ENCODE assay signal across 25 cellular contexts in the genomic region with DNA sequence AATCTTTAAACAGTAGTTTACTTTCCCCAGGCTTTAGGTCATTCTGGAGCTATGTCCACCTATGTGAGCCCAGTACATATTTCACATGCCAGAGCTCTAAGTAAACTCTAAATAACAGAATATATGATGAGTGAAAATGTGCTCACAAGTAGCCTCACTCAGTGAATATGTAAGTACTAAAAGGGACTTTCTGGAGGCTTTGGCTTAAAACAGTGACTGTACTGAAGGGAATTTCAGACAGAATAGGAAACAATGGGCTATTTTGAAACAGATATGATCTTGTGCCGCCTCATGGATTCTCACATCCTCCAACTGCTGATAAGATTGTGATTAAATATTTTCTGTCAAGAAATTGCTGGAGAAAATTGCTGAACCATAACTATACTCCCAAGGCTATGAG.
DNase-seq lines count a peak whose midpoint lies in the region; ATAC-seq, FAIRE-seq and TF ChIP-seq lines count a peak whose summit lies in the region.
"Had no signal": no experiment of that assay in that cellular context is flagged by ENCODE, and none has a peak within 500 bp of the region (broad histone marks: within the 10 kb centered on the region; RNA-seq: fewer than 3 reads in every experiment).

No MANE protein-coding gene starts in this region.

- H3K79me2 ChIP-seq in astrocyte (ENCODE audit: insufficient read depth, low read length) = no peaks in the 10 kb centered on the region

- H3K27ac Mint-ChIP-seq in astrocyte (ENCODE audit: unreplicated experiment) = no peak overlapping the region
- H3K27ac Mint-ChIP-seq: activated CD8-positive, alpha-beta T cell treated with anti-CD3 and anti-CD28 coated beads, Interleukin-2, amount 10 ng/mL, durations not matched to agents 7 days and 5 days; activated T-helper 17 cell treated with anti-CD3 and anti-CD28 coated beads, Interleukin-2, amount 50 U/mL, for 72 hours; CD8-positive, alpha-beta memory T cell; GM23338; naive B cell had no signal

- no peak for FAIRE-seq in astrocyte (lab: Jason Lieb, UNC)
- FAIRE-seq: G401.6, K562 had no signal

- no peak overlapping the region for H3K4me3 Mint-ChIP-seq in astrocyte (ENCODE audit: unreplicated experiment)
- H3K4me3 Mint-ChIP-seq: activated CD8-positive, alpha-beta T cell treated with anti-CD3 and anti-CD28 coated beads, Interleukin-2, amount 10 ng/mL, durations not matched to agents 7 days and 5 days; activated T-helper 17 cell treated with anti-CD3 and anti-CD28 coated beads, Interleukin-2, amount 50 U/mL, for 72 hours; CD8-positive, alpha-beta memory T cell; GM23338; naive B cell had no signal

- no peaks in the 10 kb centered on the region for H3K36me3 Mint-ChIP-seq in astrocyte (ENCODE audit: low read depth, unreplicated experiment)
- H3K36me3 Mint-ChIP-seq: CD8-positive, alpha-beta memory T cell; naive B cell had no signal

- peaks cover 9% of the 10 kb centered on the region for H3K9me3 Mint-ChIP-seq in astrocyte (ENCODE audit: unreplicated experiment)
- H3K9me3 Mint-ChIP-seq: activated T-helper 17 cell treated with anti-CD3 and anti-CD28 coated beads, Interleukin-2, amount 50 U/mL, for 72 hours had no signal

- peak; percentile 64 for DNase-seq in Caki2 (ENCODE audit: low read depth)
- peak; percentile 84 for DNase-seq in astrocyte (ENCODE audit: low read depth)
- DNase-seq in kidney glomerular epithelial cell (lab: John Stamatoyannopoulos, UW) = peak; percentile 95
- DNase-seq in left cardiac atrium = no peak
- DNase-seq: ACHN; activated CD8-positive, alpha-beta T cell treated with anti-CD3 and anti-CD28 coated beads, Interleukin-2, amount 10 ng/mL, durations not matched to agents 7 days and 5 days; adrenal gland; CD8-positive, alpha-beta memory T cell; colonic mucosa; hippocampal formation; left lung; naive B cell; NCI-H1105; NCI-H2171; psoas muscle had no signal

- H3K9ac ChIP-seq in astrocyte (ENCODE audit: low read length) = peak overlapping the region; percentile 44

- no peaks in the 10 kb centered on the region for H3K36me3 ChIP-seq in astrocyte (ENCODE audit: insufficient read depth, low read length)
- H3K36me3 ChIP-seq: adrenal gland, colonic mucosa, left lung had no signal

- peaks cover 8% of the 10 kb centered on the region for H3K4me1 ChIP-seq in astrocyte (ENCODE audit: insufficient read depth, low read length)
- H3K4me1 ChIP-seq: adrenal gland, colonic mucosa, left lung, psoas muscle had no signal

- no peaks in the 10 kb centered on the region for H3K9me3 ChIP-seq in astrocyte (ENCODE audit: insufficient read depth, low read depth, low read length)
- H3K9me3 ChIP-seq: colonic mucosa, psoas muscle had no signal

- peak overlapping the region; percentile 36 for H3K4me2 ChIP-seq in astrocyte (ENCODE audit: low read length)
- H3K4me2 ChIP-seq: GM23338 had no signal

- H2AFZ ChIP-seq in astrocyte (ENCODE audit: low read depth, low read length) = no peak overlapping the region
- H2AFZ ChIP-seq: GM23338 had no signal

- H3K27ac ChIP-seq in astrocyte (ENCODE audit: low read depth, low read length) = peak overlapping the region; percentile 59
- H3K27ac ChIP-seq: adrenal gland, colonic mucosa, left lung, psoas muscle had no signal

- H3K27me3 ChIP-seq in astrocyte (ENCODE audit: insufficient read depth, low read length) = no peaks in the 10 kb centered on the region
- H3K27me3 ChIP-seq: adrenal gland, colonic mucosa, left lung had no signal

- ATAC-seq in HG03039 (IDR thresholded peaks at IDR 0.05; ENCODE audit: unreplicated experiment) (peak; percentile 65), GM21825 (IDR thresholded peaks at IDR 0.05; ENCODE audit: unreplicated experiment) (no peak), GM18861 (IDR thresholded peaks at IDR 0.05; ENCODE audit: unreplicated experiment) (no peak), left cardiac atrium (no peak), GM18498 (IDR thresholded peaks at IDR 0.05; ENCODE audit: unreplicated experiment) (no peak)
- ATAC-seq: activated CD8-positive, alpha-beta T cell treated with anti-CD3 and anti-CD28 coated beads, Interleukin-2, amount 10 ng/mL, durations not matched to agents 7 days and 5 days; activated T-helper 17 cell treated with anti-CD3 and anti-CD28 coated beads, Interleukin-2, amount 50 U/mL, for 72 hours; esophagus mucosa; GM23338; K562; left lung; psoas muscle; Right ventricle myocardium inferior had no signal

- no peak for TF ChIP-seq CTCF in astrocyte (IDR thresholded peaks at IDR 0.05; ENCODE audit: insufficient read depth, low read depth, low read length)

- H3K4me1 Mint-ChIP-seq in astrocyte (ENCODE audit: low read depth, unreplicated experiment) = no peaks in the 10 kb centered on the region
- H3K4me1 Mint-ChIP-seq: activated T-helper 17 cell treated with anti-CD3 and anti-CD28 coated beads, Interleukin-2, amount 50 U/mL, for 72 hours; CD8-positive, alpha-beta memory T cell; GM23338; naive B cell had no signal

- H3K4me3 ChIP-seq in astrocyte (ENCODE audit: insufficient read depth, low read depth, low read length) = no peak overlapping the region
- H3K4me3 ChIP-seq: adrenal gland, colonic mucosa, GM23338, K562, left lung, psoas muscle had no signal

- intact Hi-C loops in left cardiac atrium (cut with DNase I) = no loop called here

- H4K20me1 ChIP-seq in astrocyte (ENCODE audit: insufficient read depth, low read length) = no peaks in the 10 kb centered on the region

- no peaks in the 10 kb centered on the region for H3K27me3 Mint-ChIP-seq in astrocyte (ENCODE audit: low read depth, unreplicated experiment)
- H3K27me3 Mint-ChIP-seq: CD8-positive, alpha-beta memory T cell; naive B cell had no signal

- in situ Hi-C loops in Caki2 (cut with HindIII; ENCODE audit: low pct_unique_long_range_greater_than_20kb, low sequenced_read_pairs) = no loop called here
